ENCODE assay signal across 1 cellular context in the genomic region with DNA sequence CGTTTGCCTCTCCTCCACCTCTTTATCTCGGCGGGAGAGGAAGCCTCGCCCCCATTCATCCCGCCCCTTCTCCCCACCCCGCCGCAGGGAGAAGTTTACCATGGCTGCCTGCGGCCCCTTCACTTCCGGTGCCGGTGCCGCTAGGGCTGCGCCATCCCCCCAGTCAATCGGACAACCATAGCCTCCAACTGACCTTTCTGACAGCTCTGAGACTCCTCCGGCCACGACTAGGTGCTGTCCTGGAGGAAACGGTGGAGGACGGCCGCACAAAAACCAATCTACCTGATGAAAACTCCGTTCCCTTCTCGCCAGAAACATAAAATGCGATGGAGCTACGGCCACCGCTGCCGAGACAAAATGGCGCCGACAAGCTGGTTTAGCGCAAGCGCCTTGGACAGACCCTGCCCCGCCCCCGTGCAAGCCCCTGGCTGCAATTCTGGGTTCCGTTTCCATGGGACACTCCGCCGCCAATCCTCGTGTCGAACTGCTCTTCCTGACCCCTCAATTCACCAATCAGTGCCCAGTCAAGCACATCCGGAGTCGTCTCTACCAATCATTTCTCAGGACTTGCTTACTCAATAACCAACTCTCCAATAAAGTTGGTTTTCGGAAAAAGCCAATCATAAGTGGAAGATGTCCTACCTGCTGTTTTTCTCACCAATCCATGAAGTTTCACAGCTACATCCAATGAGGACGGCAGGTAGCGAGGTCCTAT.
TF ChIP-seq lines count a peak whose summit lies in the region.

No MANE protein-coding gene starts in this region.

TF ChIP-seq in GM23338, 12 proteins besides CTCF, POLR2A, EP300 and RAD21 (continued from another document):
- TF ChIP-seq ZNF331 (CRISPR knock-in tag; IDR thresholded peaks at IDR 0.05; ENCODE audit: low read depth) = peak; percentile 44; the same call in 1 of the 2 replicates
- TF ChIP-seq, protein P1, sequence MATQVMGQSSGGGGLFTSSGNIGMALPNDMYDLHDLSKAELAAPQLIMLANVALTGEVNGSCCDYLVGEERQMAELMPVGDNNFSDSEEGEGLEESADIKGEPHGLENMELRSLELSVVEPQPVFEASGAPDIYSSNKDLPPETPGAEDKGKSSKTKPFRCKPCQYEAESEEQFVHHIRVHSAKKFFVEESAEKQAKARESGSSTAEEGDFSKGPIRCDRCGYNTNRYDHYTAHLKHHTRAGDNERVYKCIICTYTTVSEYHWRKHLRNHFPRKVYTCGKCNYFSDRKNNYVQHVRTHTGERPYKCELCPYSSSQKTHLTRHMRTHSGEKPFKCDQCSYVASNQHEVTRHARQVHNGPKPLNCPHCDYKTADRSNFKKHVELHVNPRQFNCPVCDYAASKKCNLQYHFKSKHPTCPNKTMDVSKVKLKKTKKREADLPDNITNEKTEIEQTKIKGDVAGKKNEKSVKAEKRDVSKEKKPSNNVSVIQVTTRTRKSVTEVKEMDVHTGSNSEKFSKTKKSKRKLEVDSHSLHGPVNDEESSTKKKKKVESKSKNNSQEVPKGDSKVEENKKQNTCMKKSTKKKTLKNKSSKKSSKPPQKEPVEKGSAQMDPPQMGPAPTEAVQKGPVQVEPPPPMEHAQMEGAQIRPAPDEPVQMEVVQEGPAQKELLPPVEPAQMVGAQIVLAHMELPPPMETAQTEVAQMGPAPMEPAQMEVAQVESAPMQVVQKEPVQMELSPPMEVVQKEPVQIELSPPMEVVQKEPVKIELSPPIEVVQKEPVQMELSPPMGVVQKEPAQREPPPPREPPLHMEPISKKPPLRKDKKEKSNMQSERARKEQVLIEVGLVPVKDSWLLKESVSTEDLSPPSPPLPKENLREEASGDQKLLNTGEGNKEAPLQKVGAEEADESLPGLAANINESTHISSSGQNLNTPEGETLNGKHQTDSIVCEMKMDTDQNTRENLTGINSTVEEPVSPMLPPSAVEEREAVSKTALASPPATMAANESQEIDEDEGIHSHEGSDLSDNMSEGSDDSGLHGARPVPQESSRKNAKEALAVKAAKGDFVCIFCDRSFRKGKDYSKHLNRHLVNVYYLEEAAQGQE (IDR thresholded peaks at IDR 0.05; ENCODE audit: unreplicated experiment) = no peak
- no peak for TF ChIP-seq JUNB (IDR thresholded peaks at IDR 0.05; ENCODE audit: unreplicated experiment)
- peak; percentile 84 for TF ChIP-seq CREB1 (CRISPR knock-in tag; IDR thresholded peaks at IDR 0.05; ENCODE audit: low read depth)
- TF ChIP-seq NANOG (IDR thresholded peaks at IDR 0.05; ENCODE audit: borderline replicate concordance) = no peak
- peak; percentile 99 for TF ChIP-seq ZNF114 (CRISPR knock-in tag; IDR thresholded peaks at IDR 0.05)
- no peak for TF ChIP-seq EZH2phosphoT487 (IDR thresholded peaks at IDR 0.05; ENCODE audit: unreplicated experiment)
- TF ChIP-seq, protein P2, sequence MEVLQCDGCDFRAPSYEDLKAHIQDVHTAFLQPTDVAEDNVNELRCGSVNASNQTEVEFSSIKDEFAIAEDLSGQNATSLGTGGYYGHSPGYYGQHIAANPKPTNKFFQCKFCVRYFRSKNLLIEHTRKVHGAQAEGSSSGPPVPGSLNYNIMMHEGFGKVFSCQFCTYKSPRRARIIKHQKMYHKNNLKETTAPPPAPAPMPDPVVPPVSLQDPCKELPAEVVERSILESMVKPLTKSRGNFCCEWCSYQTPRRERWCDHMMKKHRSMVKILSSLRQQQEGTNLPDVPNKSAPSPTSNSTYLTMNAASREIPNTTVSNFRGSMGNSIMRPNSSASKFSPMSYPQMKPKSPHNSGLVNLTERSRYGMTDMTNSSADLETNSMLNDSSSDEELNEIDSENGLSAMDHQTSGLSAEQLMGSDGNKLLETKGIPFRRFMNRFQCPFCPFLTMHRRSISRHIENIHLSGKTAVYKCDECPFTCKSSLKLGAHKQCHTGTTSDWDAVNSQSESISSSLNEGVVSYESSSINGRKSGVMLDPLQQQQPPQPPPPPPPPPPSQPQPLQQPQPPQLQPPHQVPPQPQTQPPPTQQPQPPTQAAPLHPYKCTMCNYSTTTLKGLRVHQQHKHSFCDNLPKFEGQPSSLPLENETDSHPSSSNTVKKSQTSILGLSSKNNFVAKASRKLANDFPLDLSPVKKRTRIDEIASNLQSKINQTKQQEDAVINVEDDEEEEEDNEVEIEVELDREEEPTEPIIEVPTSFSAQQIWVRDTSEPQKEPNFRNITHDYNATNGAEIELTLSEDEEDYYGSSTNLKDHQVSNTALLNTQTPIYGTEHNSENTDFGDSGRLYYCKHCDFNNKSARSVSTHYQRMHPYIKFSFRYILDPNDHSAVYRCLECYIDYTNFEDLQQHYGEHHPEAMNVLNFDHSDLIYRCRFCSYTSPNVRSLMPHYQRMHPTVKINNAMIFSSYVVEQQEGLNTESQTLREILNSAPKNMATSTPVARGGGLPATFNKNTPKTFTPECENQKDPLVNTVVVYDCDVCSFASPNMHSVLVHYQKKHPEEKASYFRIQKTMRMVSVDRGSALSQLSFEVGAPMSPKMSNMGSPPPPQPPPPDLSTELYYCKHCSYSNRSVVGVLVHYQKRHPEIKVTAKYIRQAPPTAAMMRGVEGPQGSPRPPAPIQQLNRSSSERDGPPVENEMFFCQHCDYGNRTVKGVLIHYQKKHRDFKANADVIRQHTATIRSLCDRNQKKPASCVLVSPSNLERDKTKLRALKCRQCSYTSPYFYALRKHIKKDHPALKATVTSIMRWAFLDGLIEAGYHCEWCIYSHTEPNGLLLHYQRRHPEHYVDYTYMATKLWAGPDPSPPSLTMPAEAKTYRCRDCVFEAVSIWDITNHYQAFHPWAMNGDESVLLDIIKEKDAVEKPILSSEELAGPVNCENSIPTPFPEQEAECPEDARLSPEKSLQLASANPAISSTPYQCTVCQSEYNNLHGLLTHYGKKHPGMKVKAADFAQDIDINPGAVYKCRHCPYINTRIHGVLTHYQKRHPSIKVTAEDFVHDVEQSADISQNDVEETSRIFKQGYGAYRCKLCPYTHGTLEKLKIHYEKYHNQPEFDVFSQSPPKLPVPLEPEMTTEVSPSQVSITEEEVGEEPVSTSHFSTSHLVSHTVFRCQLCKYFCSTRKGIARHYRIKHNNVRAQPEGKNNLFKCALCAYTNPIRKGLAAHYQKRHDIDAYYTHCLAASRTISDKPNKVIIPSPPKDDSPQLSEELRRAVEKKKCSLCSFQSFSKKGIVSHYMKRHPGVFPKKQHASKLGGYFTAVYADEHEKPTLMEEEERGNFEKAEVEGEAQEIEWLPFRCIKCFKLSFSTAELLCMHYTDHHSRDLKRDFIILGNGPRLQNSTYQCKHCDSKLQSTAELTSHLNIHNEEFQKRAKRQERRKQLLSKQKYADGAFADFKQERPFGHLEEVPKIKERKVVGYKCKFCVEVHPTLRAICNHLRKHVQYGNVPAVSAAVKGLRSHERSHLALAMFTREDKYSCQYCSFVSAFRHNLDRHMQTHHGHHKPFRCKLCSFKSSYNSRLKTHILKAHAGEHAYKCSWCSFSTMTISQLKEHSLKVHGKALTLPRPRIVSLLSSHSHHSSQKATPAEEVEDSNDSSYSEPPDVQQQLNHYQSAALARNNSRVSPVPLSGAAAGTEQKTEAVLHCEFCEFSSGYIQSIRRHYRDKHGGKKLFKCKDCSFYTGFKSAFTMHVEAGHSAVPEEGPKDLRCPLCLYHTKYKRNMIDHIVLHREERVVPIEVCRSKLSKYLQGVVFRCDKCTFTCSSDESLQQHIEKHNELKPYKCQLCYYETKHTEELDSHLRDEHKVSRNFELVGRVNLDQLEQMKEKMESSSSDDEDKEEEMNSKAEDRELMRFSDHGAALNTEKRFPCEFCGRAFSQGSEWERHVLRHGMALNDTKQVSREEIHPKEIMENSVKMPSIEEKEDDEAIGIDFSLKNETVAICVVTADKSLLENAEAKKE (CRISPR knock-in tag; IDR thresholded peaks at IDR 0.05) = 0 out of 2 replicates have a peak, but pooled peaks have one; percentile 15
- peak; percentile 70 for TF ChIP-seq POLR2AphosphoS5 (IDR thresholded peaks at IDR 0.05; ENCODE audit: low read depth)
TF ChIP-seq in GM23338: peak in this region for 6.
